ENCODE assay signal across 15 cellular contexts in genomic region chr7:43757073-43757720, GRCh38. TPM values are rescaled to one million over a fixed set of nuclear protein-coding genes. Genes with fewer than 3 reads are reported as not detected.
DNase-seq lines count a peak whose midpoint lies in the region; TF ChIP-seq lines count a peak whose summit lies in the region.
"Had no signal": no experiment of that assay in that cellular context is flagged by ENCODE, and none has a peak within 500 bp of the region (broad histone marks: within the 10 kb centered on the region; RNA-seq: fewer than 3 reads in every experiment).

No MANE protein-coding gene starts in this region.

- H3K27me3 ChIP-seq in MM.1S (replicated peaks; ENCODE audit: insufficient read depth, low read length) (no peaks in the 10 kb centered on the region), colonic mucosa (no peaks in the 10 kb centered on the region), osteoblast (ENCODE audit: insufficient read depth, low read length) (peaks cover 2% of the 10 kb centered on the region), HAP-1 (ENCODE audit: low read depth) (no peaks in the 10 kb centered on the region)
- H3K27me3 ChIP-seq: spleen, uterus had no signal

- H3K4me2 ChIP-seq in MM.1S (ENCODE audit: low read depth, low read length), result peak overlapping the region; percentile 82; the same call in 1 of the 2 replicates
- H3K4me2 ChIP-seq in osteoblast (ENCODE audit: insufficient read depth, low read length), result no peak overlapping the region

- no peak overlapping the region for H3K4me3 ChIP-seq in MM.1S (ENCODE audit: low read length)
- no peak overlapping the region for H3K4me3 ChIP-seq in colonic mucosa
- no peak overlapping the region for H3K4me3 ChIP-seq in osteoblast (ENCODE audit: insufficient read depth, low read length)
- no peak overlapping the region for H3K4me3 ChIP-seq in HAP-1

- intact Hi-C loops in colonic mucosa (cut with DNase I), result no loop called here

- H3K27ac Mint-ChIP-seq in activated CD4-positive, alpha-beta T cell treated with anti-CD3 and anti-CD28 coated beads, Interleukin-2, amount 10 ng/mL, durations not matched to agents 7 days and 5 days, result peak overlapping the region; percentile 78

- H4K20me1 ChIP-seq in MM.1S (ENCODE audit: insufficient read depth, low read length) (no peaks in the 10 kb centered on the region), osteoblast (ENCODE audit: insufficient read depth, low read length) (no peaks in the 10 kb centered on the region)

- DNase-seq in activated CD4-positive, alpha-beta T cell treated with anti-CD3 and anti-CD28 coated beads, Interleukin-2, amount 10 ng/mL, durations not matched to agents 7 days and 5 days, result no peak
- no peak for DNase-seq in activated CD4-positive, alpha-beta T cell treated with anti-CD3 and anti-CD28 coated beads for 4 hours
- DNase-seq in MM.1S (no peak), colonic mucosa (peak; percentile 12), osteoblast (ENCODE audit: insufficient read length, low spot score, missing footprints) (no peak), HAP-1 (ENCODE audit: low spot score in 2 of 2) (no peak)
- DNase-seq in activated CD4-positive, CD25-positive, alpha-beta regulatory T cell treated with anti-CD3 and anti-CD28 coated beads, Interleukin-2, amount 50 U/mL, for 72 hours, result no peak
- DNase-seq in stimulated activated CD4-positive, alpha-beta T cell treated with anti-CD3 and anti-CD28 coated beads, Interleukin-15, amount 100 ng/mL, for 24 hours, result no peak
- DNase-seq: activated gamma-delta T cell, cortex of kidney, DMS79, NCI-H1417 treated with DMSO at 0.1 percent for 48 hours, NCI-H510A, spleen, uterus had no signal

- no peaks in the 10 kb centered on the region for H3K9me3 ChIP-seq in MM.1S (replicated peaks; ENCODE audit: insufficient read depth, low read length)
- no peaks in the 10 kb centered on the region for H3K9me3 ChIP-seq in colonic mucosa
- no peaks in the 10 kb centered on the region for H3K9me3 ChIP-seq in osteoblast (ENCODE audit: low read depth, low read length)
- no peaks in the 10 kb centered on the region for H3K9me3 ChIP-seq in HAP-1
- H3K9me3 ChIP-seq: spleen, uterus had no signal

- peak overlapping the region; percentile 74 for H3K4me3 Mint-ChIP-seq in activated CD4-positive, alpha-beta T cell treated with anti-CD3 and anti-CD28 coated beads, Interleukin-2, amount 10 ng/mL, durations not matched to agents 7 days and 5 days

- H3K36me3 Mint-ChIP-seq in activated CD4-positive, alpha-beta T cell treated with anti-CD3 and anti-CD28 coated beads, Interleukin-2, amount 10 ng/mL, durations not matched to agents 7 days and 5 days (ENCODE audit: low read depth), result peaks cover 5% of the 10 kb centered on the region

- H3K27ac ChIP-seq in MM.1S (ENCODE audit: low read length) (peak overlapping the region; percentile 66; the same call in 1 of the 2 replicates), colonic mucosa (no peak overlapping the region), osteoblast (ENCODE audit: low read depth, low read length) (no peak overlapping the region)

- H3K4me1 Mint-ChIP-seq in activated CD4-positive, alpha-beta T cell treated with anti-CD3 and anti-CD28 coated beads, Interleukin-2, amount 10 ng/mL, durations not matched to agents 7 days and 5 days, result peaks cover 42% of the 10 kb centered on the region

- CTCF ChIA-PET in activated CD4-positive, alpha-beta T cell treated with anti-CD3 and anti-CD28 coated beads, Interleukin-2, amount 10 ng/mL, durations not matched to agents 7 days and 5 days (lab: Charles Lee), result interaction anchor here (0.6 to 1.4 kb wide), 4 partner anchors 11 to 228 kb away, joined by 3 to 4 read pairs (median 3); partner anchors contain the start of gene STK17A

- peaks cover 18% of the 10 kb centered on the region; the same call in 1 of the 2 replicates for H3K79me2 ChIP-seq in MM.1S (ENCODE audit: low read length)
- H3K79me2 ChIP-seq in osteoblast (ENCODE audit: insufficient read depth, low read length), result no peaks in the 10 kb centered on the region

- peaks cover 12% of the 10 kb centered on the region for H3K27me3 Mint-ChIP-seq in activated CD4-positive, alpha-beta T cell treated with anti-CD3 and anti-CD28 coated beads, Interleukin-2, amount 10 ng/mL, durations not matched to agents 7 days and 5 days

- in situ Hi-C loops in HAP-1 (cut with MboI; ENCODE audit: low sequenced_read_pairs), result no loop called here

- no peaks in the 10 kb centered on the region for H3K9me2 ChIP-seq in MM.1S (replicated peaks; ENCODE audit: insufficient read depth, low read length)

- H3K9ac ChIP-seq in MM.1S (ENCODE audit: low read length) (peak overlapping the region; percentile 5; the same call in 1 of the 2 replicates), colonic mucosa (ENCODE audit: low read depth in 2 of 2, low read length in 2 of 2) (no peak overlapping the region)

- peaks cover 2% of the 10 kb centered on the region for H3K9me3 Mint-ChIP-seq in activated CD4-positive, alpha-beta T cell treated with anti-CD3 and anti-CD28 coated beads, Interleukin-2, amount 10 ng/mL, durations not matched to agents 7 days and 5 days

- H3F3A ChIP-seq in MM.1S (ENCODE audit: insufficient read depth, low read length), result peaks cover 18% of the 10 kb centered on the region

- H2AFZ ChIP-seq in MM.1S (ENCODE audit: low read length) (0 out of 2 replicates have a peak overlapping the region, but pooled peaks have one; percentile 16), osteoblast (ENCODE audit: low read length) (peak overlapping the region; percentile 26)

- H3K36me3 ChIP-seq in MM.1S (replicated peaks; ENCODE audit: insufficient read depth, low read length) (no peaks in the 10 kb centered on the region), colonic mucosa (no peaks in the 10 kb centered on the region), osteoblast (ENCODE audit: insufficient read depth, low read length) (no peaks in the 10 kb centered on the region), HAP-1 (replicated peaks) (no peaks in the 10 kb centered on the region)
- H3K36me3 ChIP-seq: spleen, uterus had no signal

- POLR2A ChIA-PET in activated CD4-positive, alpha-beta T cell treated with anti-CD3 and anti-CD28 coated beads, Interleukin-2, amount 10 ng/mL, durations not matched to agents 7 days and 5 days (lab: Charles Lee), result no interaction called here

- H3K4me1 ChIP-seq in MM.1S (ENCODE audit: low read length) (peaks cover 56% of the 10 kb centered on the region), colonic mucosa (no peaks in the 10 kb centered on the region), osteoblast (ENCODE audit: insufficient read depth, low read length) (peaks cover 16% of the 10 kb centered on the region), HAP-1 (peaks cover 8% of the 10 kb centered on the region)
- H3K4me1 ChIP-seq: uterus had no signal

- TF ChIP-seq CTCF in MM.1S (IDR thresholded peaks at IDR 0.05; ENCODE audit: low read length), result no peak
- TF ChIP-seq CTCF in colonic mucosa (IDR thresholded peaks at IDR 0.05), result no peak
- no peak for TF ChIP-seq CTCF in osteoblast (IDR thresholded peaks at IDR 0.05; ENCODE audit: extremely low read depth, low read depth, low read length)

RNA-seq across cellular contexts. Expression of gene BLVRA, which starts 1.3 kb away (rescaled TPM):
- 10 to 100 TPM; 22.0 to 29.4 TPM for total RNA-seq in activated CD4-positive, alpha-beta T cell treated with anti-CD3 and anti-CD28 coated beads, Interleukin-2, amount 10 ng/mL, durations not matched to agents 7 days and 5 days
- total RNA-seq in colonic mucosa, result 10 to 100 TPM in 1 of 2 donors, 1 to 10 TPM in 1; 5.4 to 14.7 TPM
- total RNA-seq in osteoblast, result 20.6 and 21.5 TPM in 2 replicates

RNA-seq across cellular contexts. Expression of gene COA1, which starts 27.9 kb away (rescaled TPM):
- 10 to 100 TPM; 44.8 to 47.1 TPM for total RNA-seq in activated CD4-positive, alpha-beta T cell treated with anti-CD3 and anti-CD28 coated beads, Interleukin-2, amount 10 ng/mL, durations not matched to agents 7 days and 5 days
- total RNA-seq in colonic mucosa (10 to 100 TPM; 24.8 to 45.1 TPM), osteoblast (34.0 and 39.2 TPM in 2 replicates)
